Comparison of ENCODE assay signal across 8 cellular contexts in genomic region chr13:94329754-94330551, GRCh38.
DNase-seq lines count a peak whose midpoint lies in the region; ATAC-seq and TF ChIP-seq lines count a peak whose summit lies in the region.
"Had no signal": no experiment of that assay in that cellular context is flagged by ENCODE, and none has a peak within 500 bp of the region (broad histone marks: within the 10 kb centered on the region; RNA-seq: fewer than 3 reads in every experiment).

No MANE protein-coding gene starts in this region.

- ATAC-seq in HCT116, result no peak
- peak; percentile 99 for ATAC-seq in foreskin keratinocyte
- ATAC-seq in stimulated activated naive B cell treated with anti-CD40 and anti-IgM and Interleukin-4, amounts not matched to agents 10 μg/mL and 1 μg/mL and 100 μg/mL, for 72 hours (replicated peaks), result no peak
- ATAC-seq in GM18873 (IDR thresholded peaks at IDR 0.05; ENCODE audit: low FRiP score, unreplicated experiment), result no peak
- ATAC-seq in GM18870 (IDR thresholded peaks at IDR 0.05; ENCODE audit: unreplicated experiment), result no peak

- H3K27me3 ChIP-seq in HCT116 (ENCODE audit: insufficient read depth, low read length) (no peaks in the 10 kb centered on the region), foreskin keratinocyte (no peaks in the 10 kb centered on the region)

- H3K36me3 Mint-ChIP-seq in T-helper 2 cell treated with Interferon-gamma antibody and Interleukin-4, amounts not matched to agents 5 μg/mL and 100 μg/mL, for 36 hours (ENCODE audit: low read depth), result peaks cover 7% of the 10 kb centered on the region
- H3K36me3 Mint-ChIP-seq in stimulated activated naive B cell treated with anti-CD40 and anti-IgM and Interleukin-4, amounts not matched to agents 10 μg/mL and 1 μg/mL and 100 μg/mL, for 72 hours, result peaks cover 2 to 7% of the 10 kb centered on the region in 2 donors

- TF ChIP-seq RAD21 in HCT116 (IDR thresholded peaks at IDR 0.05; ENCODE audit: low read depth), result no peak

- no peak overlapping the region for H3K9ac ChIP-seq in HCT116 (ENCODE audit: low read length)
- H3K9ac ChIP-seq: KMS-11 had no signal

- RAD21 ChIA-PET in HCT116 (lab: Charles Lee; ENCODE audit: low non-redundant PET in 1 of 2, low total read pairs in 2 of 2, uncharacterized antibody in 2 of 2, unreplicated experiment in 2 of 2), result no interaction called here

- H3K27me3 Mint-ChIP-seq in T-helper 2 cell treated with Interferon-gamma antibody and Interleukin-4, amounts not matched to agents 5 μg/mL and 100 μg/mL, for 36 hours (ENCODE audit: low read depth), result peaks cover 33% of the 10 kb centered on the region
- no peaks in the 10 kb centered on the region for H3K27me3 Mint-ChIP-seq in stimulated activated naive B cell treated with anti-CD40 and anti-IgM and Interleukin-4, amounts not matched to agents 10 μg/mL and 1 μg/mL and 100 μg/mL, for 72 hours

- H2AFZ ChIP-seq in HCT116 (ENCODE audit: low read depth, low read length, poor library complexity, severe bottlenecking), result no peak overlapping the region

- no peaks in the 10 kb centered on the region for H3K9me2 ChIP-seq in HCT116 (ENCODE audit: insufficient read depth)

- H3K36me3 ChIP-seq in HCT116 (ENCODE audit: control insufficient read depth in 1 of 2, insufficient read depth in 2 of 2, low read length in 2 of 2), result no peaks in the 10 kb centered on the region

- CTCF ChIA-PET in HCT116 (lab: Charles Lee), result no interaction called here

- no peak for TF ChIP-seq POLR2A in HCT116 (IDR thresholded peaks at IDR 0.05; ENCODE audit: borderline replicate concordance, extremely low read depth, insufficient read depth, insufficient read length)

- no peak overlapping the region for H3K27ac Mint-ChIP-seq in T-helper 2 cell treated with Interferon-gamma antibody and Interleukin-4, amounts not matched to agents 5 μg/mL and 100 μg/mL, for 36 hours
- peak overlapping the region; percentile 25 for H3K27ac Mint-ChIP-seq in stimulated activated naive B cell treated with anti-CD40 and anti-IgM and Interleukin-4, amounts not matched to agents 10 μg/mL and 1 μg/mL and 100 μg/mL, for 72 hours

- TF ChIP-seq CTCF in HCT116 (IDR thresholded peaks at IDR 0.05 in 2 of 3, conservative IDR thresholded peaks at IDR 0.05 in 1 of 3; ENCODE audit: borderline replicate concordance in 1 of 3, insufficient read depth in 1 of 3, low read depth in 2 of 3, low read length in 2 of 3) (no peak), foreskin keratinocyte (conservative IDR thresholded peaks at IDR 0.05) (no peak)

- H3K4me2 ChIP-seq in HCT116 (ENCODE audit: low read length), result no peak overlapping the region
- H3K4me2 ChIP-seq: KMS-11 had no signal

- intact Hi-C loops in HCT116 (cut with micrococcal nuclease), result no loop called here

- no peaks in the 10 kb centered on the region for H4K20me1 ChIP-seq in HCT116 (ENCODE audit: insufficient read depth)

- H3K9me3 ChIP-seq in HCT116 (ENCODE audit: control insufficient read depth in 1 of 2, insufficient read depth in 1 of 2, low read depth in 1 of 2, low read length in 2 of 2), result no peaks in the 10 kb centered on the region

- POLR2A ChIA-PET in HCT116 (lab: Charles Lee), result no interaction called here

- peak overlapping the region; percentile 46 for H3K4me3 Mint-ChIP-seq in T-helper 2 cell treated with Interferon-gamma antibody and Interleukin-4, amounts not matched to agents 5 μg/mL and 100 μg/mL, for 36 hours
- H3K4me3 Mint-ChIP-seq in stimulated activated naive B cell treated with anti-CD40 and anti-IgM and Interleukin-4, amounts not matched to agents 10 μg/mL and 1 μg/mL and 100 μg/mL, for 72 hours, result no peak overlapping the region

- H3K4me1 ChIP-seq in HCT116 (ENCODE audit: control insufficient read depth in 1 of 2, insufficient read depth in 2 of 2, low read length in 2 of 2) (no peaks in the 10 kb centered on the region), foreskin keratinocyte (peaks cover 6% of the 10 kb centered on the region)

- H3K27ac ChIP-seq in HCT116 (ENCODE audit: low read depth, low read length), result no peak overlapping the region
- H3K27ac ChIP-seq in foreskin keratinocyte, result peak overlapping the region; percentile 36
- H3K27ac ChIP-seq: KMS-11 had no signal

- no peaks in the 10 kb centered on the region for H3K79me2 ChIP-seq in HCT116 (ENCODE audit: insufficient read depth, low read length)

- H3K4me1 Mint-ChIP-seq in T-helper 2 cell treated with Interferon-gamma antibody and Interleukin-4, amounts not matched to agents 5 μg/mL and 100 μg/mL, for 36 hours (ENCODE audit: low read depth), result peaks cover 38% of the 10 kb centered on the region
- H3K4me1 Mint-ChIP-seq in stimulated activated naive B cell treated with anti-CD40 and anti-IgM and Interleukin-4, amounts not matched to agents 10 μg/mL and 1 μg/mL and 100 μg/mL, for 72 hours, result peaks cover 25 to 46% of the 10 kb centered on the region in 2 donors

- H3K4me3 ChIP-seq in HCT116 (replicated peaks in 1 of 2; ENCODE audit: low read depth in 1 of 2, low read length in 2 of 2), result no peak overlapping the region

- DNase-seq in HCT116 (ENCODE audit: low read depth, low spot score) (no peak), foreskin keratinocyte (peak; percentile 63 to 82), NCI-H1092 treated with DMSO at 0.1 percent for 48 hours (lab: John Stamatoyannopoulos, UW) (no peak)
- no peak for DNase-seq in T-helper 2 cell treated with Interferon-gamma antibody and Interleukin-4, amounts not matched to agents 5 μg/mL and 100 μg/mL, for 36 hours (ENCODE audit: low spot score)
- DNase-seq in stimulated activated naive B cell treated with anti-CD40 and anti-IgM and Interleukin-4, amounts not matched to agents 10 μg/mL and 1 μg/mL and 100 μg/mL, for 72 hours, result no peak

- no TSS peak for BruUV-seq in HCT116 (replicated peaks; lab: Mats Ljungman, UMichigan)

- H3K9me3 Mint-ChIP-seq in T-helper 2 cell treated with Interferon-gamma antibody and Interleukin-4, amounts not matched to agents 5 μg/mL and 100 μg/mL, for 36 hours, result peaks cover 5% of the 10 kb centered on the region
- H3K9me3 Mint-ChIP-seq in stimulated activated naive B cell treated with anti-CD40 and anti-IgM and Interleukin-4, amounts not matched to agents 10 μg/mL and 1 μg/mL and 100 μg/mL, for 72 hours, result peaks cover 0 to 4% of the 10 kb centered on the region in 2 donors

TF ChIP-seq in HCT116, 20 proteins besides CTCF, POLR2A, EP300 and RAD21:
- TF ChIP-seq, protein P1, sequence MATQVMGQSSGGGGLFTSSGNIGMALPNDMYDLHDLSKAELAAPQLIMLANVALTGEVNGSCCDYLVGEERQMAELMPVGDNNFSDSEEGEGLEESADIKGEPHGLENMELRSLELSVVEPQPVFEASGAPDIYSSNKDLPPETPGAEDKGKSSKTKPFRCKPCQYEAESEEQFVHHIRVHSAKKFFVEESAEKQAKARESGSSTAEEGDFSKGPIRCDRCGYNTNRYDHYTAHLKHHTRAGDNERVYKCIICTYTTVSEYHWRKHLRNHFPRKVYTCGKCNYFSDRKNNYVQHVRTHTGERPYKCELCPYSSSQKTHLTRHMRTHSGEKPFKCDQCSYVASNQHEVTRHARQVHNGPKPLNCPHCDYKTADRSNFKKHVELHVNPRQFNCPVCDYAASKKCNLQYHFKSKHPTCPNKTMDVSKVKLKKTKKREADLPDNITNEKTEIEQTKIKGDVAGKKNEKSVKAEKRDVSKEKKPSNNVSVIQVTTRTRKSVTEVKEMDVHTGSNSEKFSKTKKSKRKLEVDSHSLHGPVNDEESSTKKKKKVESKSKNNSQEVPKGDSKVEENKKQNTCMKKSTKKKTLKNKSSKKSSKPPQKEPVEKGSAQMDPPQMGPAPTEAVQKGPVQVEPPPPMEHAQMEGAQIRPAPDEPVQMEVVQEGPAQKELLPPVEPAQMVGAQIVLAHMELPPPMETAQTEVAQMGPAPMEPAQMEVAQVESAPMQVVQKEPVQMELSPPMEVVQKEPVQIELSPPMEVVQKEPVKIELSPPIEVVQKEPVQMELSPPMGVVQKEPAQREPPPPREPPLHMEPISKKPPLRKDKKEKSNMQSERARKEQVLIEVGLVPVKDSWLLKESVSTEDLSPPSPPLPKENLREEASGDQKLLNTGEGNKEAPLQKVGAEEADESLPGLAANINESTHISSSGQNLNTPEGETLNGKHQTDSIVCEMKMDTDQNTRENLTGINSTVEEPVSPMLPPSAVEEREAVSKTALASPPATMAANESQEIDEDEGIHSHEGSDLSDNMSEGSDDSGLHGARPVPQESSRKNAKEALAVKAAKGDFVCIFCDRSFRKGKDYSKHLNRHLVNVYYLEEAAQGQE (IDR thresholded peaks at IDR 0.05; ENCODE audit: low read depth), result no peak
- TF ChIP-seq CEBPB (IDR thresholded peaks at IDR 0.05; ENCODE audit: low read depth) (peak; percentile 38; the same call in 1 of the 2 replicates), EZH2 (IDR thresholded peaks at IDR 0.05) (no peak)

Comparison
In these comparisons a context has a peak if more than half of its experiments do, and no peak if none do; other contexts are left out.
1. DNase-seq: peak in foreskin keratinocyte (2 of 2); none in HCT116 (single experiment), T-helper 2 cell treated with Interferon-gamma antibody and Interleukin-4, amounts not matched to agents 5 μg/mL and 100 μg/mL, for 36 hours (single experiment), stimulated activated naive B cell treated with anti-CD40 and anti-IgM and Interleukin-4, amounts not matched to agents 10 μg/mL and 1 μg/mL and 100 μg/mL, for 72 hours (single experiment) and NCI-H1092 treated with DMSO at 0.1 percent for 48 hours (single experiment).